Comparison of ENCODE assay signal across 8 cellular contexts in the genomic region with DNA sequence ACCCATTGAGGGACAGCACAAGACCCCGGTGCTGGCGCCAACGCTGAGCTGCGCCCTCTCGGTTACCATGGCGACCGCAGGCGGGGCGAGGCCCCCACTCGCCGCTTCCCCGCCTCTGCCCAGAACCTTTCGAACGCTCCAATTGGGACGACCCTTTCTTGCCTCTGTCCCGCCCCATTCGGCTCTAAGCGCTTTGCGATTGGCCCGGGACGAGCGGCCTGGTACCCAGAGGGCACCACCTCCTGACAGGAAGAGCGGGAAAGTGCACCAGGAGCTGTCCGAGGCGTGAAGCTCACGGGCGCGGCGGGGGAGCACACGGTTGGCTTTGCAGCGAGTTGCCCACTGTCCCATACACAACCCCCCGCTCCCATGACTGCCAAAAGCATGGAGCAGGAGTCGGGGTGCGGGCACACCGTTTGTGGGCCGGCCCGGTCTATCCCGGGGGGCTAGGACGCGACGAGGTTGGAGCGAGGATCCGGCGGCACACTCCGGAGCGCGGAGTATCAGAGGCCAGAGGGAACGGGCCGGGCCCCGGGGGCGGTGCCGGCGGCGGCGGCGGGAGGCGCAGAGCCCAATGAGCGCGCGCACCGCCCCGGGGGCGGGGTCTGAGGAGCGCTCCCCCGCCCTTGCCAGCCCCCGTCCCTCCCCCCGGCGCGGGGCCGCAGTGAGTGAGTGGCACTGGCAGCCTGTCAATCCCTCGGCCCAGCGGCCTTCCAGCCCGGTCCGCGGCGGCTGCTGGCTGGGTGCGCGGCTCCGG. TPM values are rescaled to one million over a fixed set of nuclear protein-coding genes. Genes with fewer than 3 reads are reported as not detected.
DNase-seq lines count a peak whose midpoint lies in the region; ATAC-seq, FAIRE-seq and TF ChIP-seq lines count a peak whose summit lies in the region.

No MANE protein-coding gene starts in this region.

- peaks cover 43% of the 10 kb centered on the region for H3K4me1 ChIP-seq in HepG2 (ENCODE audit: insufficient read depth, low read length)

- peak overlapping the region; percentile 55 to 85 (median 82) for H3K4me3 ChIP-seq in HepG2 (replicated peaks in 1 of 3; ENCODE audit: insufficient read depth in 1 of 3, low read depth in 2 of 3, low read length in 3 of 3)

- peak overlapping the region; percentile 88 for H3K4me3 Mint-ChIP-seq in dendritic cell treated with granulocyte-macrophage colony-stimulating factor and Interleukin-4, amounts not matched to agents 40 ng/mL and 50 ng/mL, for 4 days

- in situ Hi-C loops in HepG2 (cut with HindIII; ENCODE audit: extremely low pct_ligation_motif_present, low pct_unique_long_range_greater_than_20kb), result no loop called here

- 1% methylated on average over 17 of the region's 79 CpGs for WGBS in HepG2 (ENCODE audit: low lambda C conversion rate)

- H3K79me2 ChIP-seq in HepG2 (ENCODE audit: insufficient read depth, low read length), result no peaks in the 10 kb centered on the region

- H3K9ac ChIP-seq in HepG2 (ENCODE audit: insufficient read depth, low read depth, low read length), result peak overlapping the region; percentile 6; the same call in 1 of the 2 replicates

- H3K36me3 ChIP-seq in HepG2 (replicated peaks in 1 of 2; ENCODE audit: control insufficient read depth in 1 of 2, insufficient read depth in 2 of 2, low read length in 2 of 2), result no peaks in the 10 kb centered on the region

- CTCF ChIA-PET in HepG2 (lab: Yijun Ruan, JAX; ENCODE audit: low intra/inter-chr PET ratio, low total read pairs), result no interaction called here

- DNase-seq in C1 segment of cervical spinal cord (lab: John Stamatoyannopoulos, UW), result peak; percentile 39 to 97 (median 89)
- peak; percentile 99 for DNase-seq in NCI-H69 (lab: John Stamatoyannopoulos, UW)
- peak; percentile 86 to 90 for DNase-seq in activated CD4-positive, alpha-beta T cell treated with anti-CD3 and anti-CD28 coated beads, Interleukin-2, amount 50 U/mL, for 24 hours (ENCODE audit: low read depth in 1 of 2, low spot score in 1 of 2)
- DNase-seq in HepG2 (ENCODE audit: low spot score), result peak; percentile 89
- DNase-seq in stimulated activated CD4-positive, alpha-beta T cell treated with anti-CD3 and anti-CD28 coated beads, Interleukin-2, amount 100 ng/mL, for 48 hours, result peak; percentile 88 to 92

- H3K27ac ChIP-seq in HepG2 (ENCODE audit: extremely low read length, insufficient read depth, low read length), result peak overlapping the region; percentile 55

- H3K27me3 ChIP-seq in HepG2 (ENCODE audit: control insufficient read depth in 1 of 2, insufficient read depth in 2 of 2, low read length in 2 of 2), result 0 out of 5 replicates have a peak, but pooled peaks cover 0 to 3% of the 10 kb centered on the region in 2 experiments

- no TSS peak for BruUV-seq in HepG2 (replicated peaks; lab: Mats Ljungman, UMichigan)

- intact Hi-C loops in dendritic cell treated with granulocyte-macrophage colony-stimulating factor and Interleukin-4, amounts not matched to agents 40 ng/mL and 50 ng/mL, for 4 days (cut with micrococcal nuclease), result loop anchor here (1.0 to 5.0 kb wide), 3 partner anchors 13 to 114 kb away; a partner anchor contains a TSS
- intact Hi-C loops in HepG2 (cut with micrococcal nuclease; ENCODE audit: unreplicated experiment), result loop anchor here (5.0 kb wide), 2 partner anchors 39 to 141 kb away; a partner anchor contains a TSS

- peak; percentile 23 for FAIRE-seq in HepG2 (lab: Jason Lieb, UNC)

- ATAC-seq in GM19351 (IDR thresholded peaks at IDR 0.05; ENCODE audit: unreplicated experiment) (peak; percentile 69), HG03520 (IDR thresholded peaks at IDR 0.05; ENCODE audit: unreplicated experiment) (peak; percentile 56), HepG2 (peak; percentile 92)

- POLR2A ChIA-PET in HepG2 (lab: Yijun Ruan, JAX), result interaction anchor here (2.1 kb wide), 1 partner anchor 39 kb away, joined by 10 read pairs; a partner anchor contains a TSS

- H2AFZ ChIP-seq in HepG2 (ENCODE audit: low read length), result no peak overlapping the region

- peak overlapping the region; percentile 86 for H3K4me2 ChIP-seq in HepG2 (ENCODE audit: low read depth, low read length)

- peak in 1 of 2 experiments; percentile 57; a peak in 2 of 4 replicates for TF ChIP-seq POLR2A in HepG2 (IDR thresholded peaks at IDR 0.05; ENCODE audit: insufficient read depth in 1 of 2, low read depth in 2 of 2, low read length in 2 of 2)

- H3K4me1 Mint-ChIP-seq in dendritic cell treated with granulocyte-macrophage colony-stimulating factor and Interleukin-4, amounts not matched to agents 40 ng/mL and 50 ng/mL, for 4 days (ENCODE audit: low read depth), result peaks cover 39% of the 10 kb centered on the region

- no peaks in the 10 kb centered on the region for H3K9me3 Mint-ChIP-seq in dendritic cell treated with granulocyte-macrophage colony-stimulating factor and Interleukin-4, amounts not matched to agents 40 ng/mL and 50 ng/mL, for 4 days

- 0 out of 2 replicates have a peak, but pooled peaks have one; percentile 8 for TF ChIP-seq RAD21 in HepG2 (CRISPR knock-in tag; IDR thresholded peaks at IDR 0.05)

- H4K20me1 ChIP-seq in HepG2 (ENCODE audit: insufficient read depth, low read length), result no peaks in the 10 kb centered on the region

- H3K27ac Mint-ChIP-seq in dendritic cell treated with granulocyte-macrophage colony-stimulating factor and Interleukin-4, amounts not matched to agents 40 ng/mL and 50 ng/mL, for 4 days, result peak overlapping the region; percentile 88

- peaks cover 7% of the 10 kb centered on the region for H3K27me3 Mint-ChIP-seq in dendritic cell treated with granulocyte-macrophage colony-stimulating factor and Interleukin-4, amounts not matched to agents 40 ng/mL and 50 ng/mL, for 4 days

- no peaks in the 10 kb centered on the region for H3K9me3 ChIP-seq in HepG2 (ENCODE audit: low read length)

- H3K36me3 Mint-ChIP-seq in dendritic cell treated with granulocyte-macrophage colony-stimulating factor and Interleukin-4, amounts not matched to agents 40 ng/mL and 50 ng/mL, for 4 days (ENCODE audit: low read depth), result peaks cover 24% of the 10 kb centered on the region

- TF ChIP-seq CTCF in HepG2 (CRISPR knock-in tag; IDR thresholded peaks at IDR 0.05), result no peak

- no peak for TF ChIP-seq EP300 in HepG2 (IDR thresholded peaks at IDR 0.05; ENCODE audit: low read depth in 2 of 2, low read length in 2 of 2)
- TF ChIP-seq EP300 in HepG2 (CRISPR knock-in tag; IDR thresholded peaks at IDR 0.05; ENCODE audit: borderline replicate concordance), result 0 out of 2 replicates have a peak, but pooled peaks have one; percentile 23

TF ChIP-seq in HepG2, 621 proteins besides CTCF, POLR2A, EP300 and RAD21 (continues in another document):
- TF ChIP-seq THAP11 (CRISPR knock-in tag; IDR thresholded peaks at IDR 0.05) (peak; percentile 58; the same call in 1 of the 2 replicates), ZNF234 (CRISPR knock-in tag; conservative IDR thresholded peaks at IDR 0.05) (no peak), SNRNP70 (IDR thresholded peaks at IDR 0.05; ENCODE audit: low read depth, low read length) (no peak), KDM5A (IDR thresholded peaks at IDR 0.05; ENCODE audit: borderline replicate concordance, low read length) (no peak)

RNA-seq across cellular contexts. Expression of a gene that starts 1.0 kb away (rescaled TPM):
- 9.1 and 11.2 TPM in 2 replicates for total RNA-seq in HepG2 (2016; rRNA removed; fragmentation: Illumina TruSeq; extraction: Trizol)
- total RNA-seq in HepG2 (2016; cell fraction: cytosol; rRNA removed; fragmentation: Illumina TruSeq; extraction: Trizol; ENCODE audit: low read depth), result 5.7 and 6.3 TPM in 2 replicates
- total RNA-seq in HepG2 (2016; cell fraction: insoluble cytoplasmic fraction; rRNA removed; fragmentation: Illumina TruSeq; extraction: Trizol), result 9.3 and 12.6 TPM in 2 replicates
- total RNA-seq in HepG2 (2016; cell fraction: membrane; rRNA removed; fragmentation: Illumina TruSeq; extraction: Trizol), result 9.0 and 10.8 TPM in 2 replicates
- 33.5 and 37.6 TPM in 2 replicates for total RNA-seq in HepG2 (2016; cell fraction: nucleus; rRNA removed; fragmentation: Illumina TruSeq; extraction: Trizol)
- 4.0 and 6.0 TPM in 2 replicates for polyA plus RNA-seq in HepG2 (2011; rRNA removed)
- 3.6 and 3.8 TPM in 2 replicates for polyA plus RNA-seq in HepG2 (2011; cell fraction: cytosol; rRNA removed)
- polyA plus RNA-seq in HepG2 (2011; cell fraction: nucleus; rRNA removed), result 2.9 and 3.4 TPM in 2 replicates
- 3.7 and 4.6 TPM in 2 replicates for polyA plus RNA-seq in HepG2 (2012)
- 4.4 and 6.4 TPM in 2 replicates for polyA plus RNA-seq in HepG2 (2016; cell fraction: cytosol; fragmentation: Illumina TruSeq; extraction: Trizol; ENCODE audit: low read depth)
- polyA plus RNA-seq in HepG2 (2016; cell fraction: insoluble cytoplasmic fraction; fragmentation: Illumina TruSeq; extraction: Trizol; ENCODE audit: low read depth), result 12.2 and 14.4 TPM in 2 replicates
- 10.9 and 12.0 TPM in 2 replicates for polyA plus RNA-seq in HepG2 (2016; cell fraction: membrane; fragmentation: Illumina TruSeq; extraction: Trizol; ENCODE audit: low read depth)
- polyA plus RNA-seq in HepG2 (2016; cell fraction: nucleus; fragmentation: Illumina TruSeq; extraction: Trizol; ENCODE audit: insufficient read depth, low read depth), result 13.5 and 14.5 TPM in 2 replicates
- 13.3 and 40.9 TPM in 2 replicates for polyA minus RNA-seq in HepG2 (2011; rRNA and poly(A)+ RNA removed; ENCODE audit: low replicate concordance)
- polyA minus RNA-seq in HepG2 (2011; cell fraction: cytosol; rRNA and poly(A)+ RNA removed), result 2.7 and 4.6 TPM in 2 replicates
- 36.1 and 42.9 TPM in 2 replicates for polyA minus RNA-seq in HepG2 (2011; cell fraction: nucleus; rRNA and poly(A)+ RNA removed)

RNA-seq across cellular contexts. Expression of a gene that starts 39.2 kb away (rescaled TPM):
- 63.3 and 64.3 TPM in 2 replicates for total RNA-seq in HepG2 (2016; rRNA removed; fragmentation: Illumina TruSeq; extraction: Trizol)
- 73.6 and 79.6 TPM in 2 replicates for total RNA-seq in HepG2 (2016; cell fraction: cytosol; rRNA removed; fragmentation: Illumina TruSeq; extraction: Trizol; ENCODE audit: low read depth)
- total RNA-seq in HepG2 (2016; cell fraction: insoluble cytoplasmic fraction; rRNA removed; fragmentation: Illumina TruSeq; extraction: Trizol), result 50.8 and 66.4 TPM in 2 replicates
- total RNA-seq in HepG2 (2016; cell fraction: membrane; rRNA removed; fragmentation: Illumina TruSeq; extraction: Trizol), result 151 and 154 TPM in 2 replicates
- 40.3 and 49.7 TPM in 2 replicates for total RNA-seq in HepG2 (2016; cell fraction: nucleus; rRNA removed; fragmentation: Illumina TruSeq; extraction: Trizol)
- 38.3 and 45.0 TPM in 2 replicates for polyA plus RNA-seq in HepG2 (2011; rRNA removed)
- polyA plus RNA-seq in HepG2 (2011; cell fraction: cytosol; rRNA removed), result 31.1 and 37.8 TPM in 2 replicates
- 19.1 and 22.9 TPM in 2 replicates for polyA plus RNA-seq in HepG2 (2011; cell fraction: nucleus; rRNA removed)
- 23.3 and 24.3 TPM in 2 replicates for polyA plus RNA-seq in HepG2 (2012)
- 152 and 156 TPM in 2 replicates for polyA plus RNA-seq in HepG2 (2016; cell fraction: cytosol; fragmentation: Illumina TruSeq; extraction: Trizol; ENCODE audit: low read depth)
- polyA plus RNA-seq in HepG2 (2016; cell fraction: insoluble cytoplasmic fraction; fragmentation: Illumina TruSeq; extraction: Trizol; ENCODE audit: low read depth), result 64.7 and 77.0 TPM in 2 replicates
- polyA plus RNA-seq in HepG2 (2016; cell fraction: membrane; fragmentation: Illumina TruSeq; extraction: Trizol; ENCODE audit: low read depth), result 215 and 223 TPM in 2 replicates
- polyA plus RNA-seq in HepG2 (2016; cell fraction: nucleus; fragmentation: Illumina TruSeq; extraction: Trizol; ENCODE audit: insufficient read depth, low read depth), result 63.9 and 70.8 TPM in 2 replicates
- polyA minus RNA-seq in HepG2 (2011; rRNA and poly(A)+ RNA removed; ENCODE audit: low replicate concordance), result 42.8 and 148 TPM in 2 replicates
- 8.1 and 12.7 TPM in 2 replicates for polyA minus RNA-seq in HepG2 (2011; cell fraction: cytosol; rRNA and poly(A)+ RNA removed)
- polyA minus RNA-seq in HepG2 (2011; cell fraction: nucleus; rRNA and poly(A)+ RNA removed), result 39.3 and 49.2 TPM in 2 replicates

Comparison
In these comparisons a context has a peak if more than half of its experiments do, and no peak if none do; other contexts are left out.
1. Peak in every context shown above with its lines: DNase-seq, ATAC-seq, H3K4me3 ChIP-seq and H3K27ac ChIP-seq.